27 cellular contexts compared by ENCODE assay signal in the genomic region with DNA sequence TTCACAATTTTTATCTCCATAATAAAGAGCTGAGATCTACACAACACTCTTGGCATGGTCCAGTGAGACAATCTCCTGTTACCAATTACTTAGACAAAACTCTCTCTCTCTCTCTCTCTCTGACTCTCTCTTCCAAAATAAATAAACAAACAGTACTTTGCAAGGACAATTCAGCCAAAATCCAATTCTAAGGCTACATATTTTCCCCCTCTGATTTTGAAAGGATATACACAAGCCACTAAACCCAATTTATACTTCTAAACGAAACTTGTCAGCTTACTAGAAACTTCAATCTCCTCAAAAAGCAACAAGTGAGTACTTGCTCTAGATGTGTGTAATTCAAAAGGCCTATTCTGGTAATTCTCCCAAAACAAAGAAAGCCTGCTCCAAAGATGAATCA. TPM values are rescaled to one million over a fixed set of nuclear protein-coding genes. Genes with fewer than 3 reads are reported as not detected.
DNase-seq lines count a peak whose midpoint lies in the region; ATAC-seq and TF ChIP-seq lines count a peak whose summit lies in the region.
"Had no signal": no experiment of that assay in that cellular context is flagged by ENCODE, and none has a peak within 500 bp of the region (broad histone marks: within the 10 kb centered on the region; RNA-seq: fewer than 3 reads in every experiment).

No MANE protein-coding gene starts in this region.

- H4K20me1 ChIP-seq in IMR-90 (ENCODE audit: insufficient read depth, low read length): no peaks in the 10 kb centered on the region

- no peaks in the 10 kb centered on the region for H3K79me1 ChIP-seq in IMR-90 (ENCODE audit: low read depth in 1 of 2, low read length in 2 of 2)

- H3K36me3 ChIP-seq in IMR-90 (ENCODE audit: control insufficient read depth, insufficient read depth, low read length): no peaks in the 10 kb centered on the region
- H3K36me3 ChIP-seq: gastrocnemius medialis, uterus had no signal

- H3K27me3 ChIP-seq in IMR-90 (ENCODE audit: control insufficient read depth, insufficient read depth, low read length): peaks cover 5% of the 10 kb centered on the region; the same call in 1 of the 2 replicates
- H3K27me3 ChIP-seq: gastrocnemius medialis, testis, uterus had no signal

- POLR2A ChIA-PET in IMR-90 (lab: Charles Lee; ENCODE audit: unreplicated experiment): no interaction called here

- no peak overlapping the region for H2BK120ac ChIP-seq in IMR-90 (ENCODE audit: low read depth, low read length)

- in situ Hi-C loops in IMR-90 (cut with MboI; ENCODE audit: low sequenced_read_pairs): no loop called here

- H2BK15ac ChIP-seq in IMR-90 (ENCODE audit: low read depth, low read length): no peak overlapping the region

- no peak overlapping the region for H4K91ac ChIP-seq in IMR-90 (ENCODE audit: insufficient read depth, low read depth, low read length)

- no CpG with 5 or more reads among the region's 1 CpG for WGBS in IMR-90 (ENCODE audit: extremely low coverage in 2 of 2, insufficient read length in 1 of 2), 2 experiments

- no peak overlapping the region for H3K14ac ChIP-seq in IMR-90 (replicated peaks; ENCODE audit: low read depth, low read length)

- no peak overlapping the region for H2BK5ac ChIP-seq in IMR-90 (ENCODE audit: low read depth, low read length, poor library complexity, severe bottlenecking)

- no peak overlapping the region for H2AFZ ChIP-seq in IMR-90 (replicated peaks; ENCODE audit: low read length, poor library complexity)
- H2AFZ ChIP-seq: PC-9 had no signal

- no peak overlapping the region for H3K4ac ChIP-seq in IMR-90 (ENCODE audit: low read depth, low read length)

- no peak overlapping the region for H3K9ac ChIP-seq in IMR-90 (ENCODE audit: low read depth, low read length)

- H3K23ac ChIP-seq in IMR-90 (ENCODE audit: low read depth, low read length): no peak overlapping the region

- no peaks in the 10 kb centered on the region for H3K9me3 ChIP-seq in IMR-90 (ENCODE audit: control insufficient read depth, insufficient read depth, low read length)
- H3K9me3 ChIP-seq: gastrocnemius medialis, testis, uterus had no signal

- no peak overlapping the region for H4K5ac ChIP-seq in IMR-90 (ENCODE audit: low read depth, low read length)

- CTCF ChIA-PET in IMR-90 (lab: Yijun Ruan, JAX): interaction anchor here (0.5 kb wide), 1 partner anchor 86 kb away, joined by 5 read pairs; no protein-coding TSS in a partner anchor

- H2AK9ac ChIP-seq in IMR-90 (replicated peaks; ENCODE audit: low read depth, low read length, poor library complexity): no peak overlapping the region

- H2AK5ac ChIP-seq in IMR-90 (ENCODE audit: low read depth, low read length): no peak overlapping the region

- no peak overlapping the region for H3K56ac ChIP-seq in IMR-90 (ENCODE audit: extremely low read depth, insufficient read depth, low read length)

- TF ChIP-seq CTCF in AG09319 (IDR thresholded peaks at IDR 0.05; ENCODE audit: low read depth, low read length): no peak
- TF ChIP-seq CTCF in IMR-90 (conservative IDR thresholded peaks at IDR 0.05; ENCODE audit: low read depth, low read length): no peak
- TF ChIP-seq CTCF in epithelial cell of esophagus (IDR thresholded peaks at IDR 0.05; ENCODE audit: insufficient read depth, low read depth, low read length, missing control alignments): no peak

- TF ChIP-seq POLR2A in IMR-90 (IDR thresholded peaks at IDR 0.05; ENCODE audit: low read depth, low read length): no peak

- H3K4me2 ChIP-seq in IMR-90 (ENCODE audit: low read depth, low read length): no peak overlapping the region
- H3K4me2 ChIP-seq: PC-9, smooth muscle cell had no signal

- intact Hi-C loops in IMR-90 (cut with micrococcal nuclease): no loop called here
- intact Hi-C loops in left colon (cut with DNase I, micrococcal nuclease): no loop called here

- peak; percentile 24; the same call in 1 of the 2 replicates for ATAC-seq in IMR-90 (ENCODE audit: low read depth)
- no peak for ATAC-seq in left colon
- ATAC-seq in HG03521 (IDR thresholded peaks at IDR 0.05; ENCODE audit: unreplicated experiment): no peak
- no peak for ATAC-seq in HG03571 (IDR thresholded peaks at IDR 0.05; ENCODE audit: unreplicated experiment)
- ATAC-seq: gastrocnemius medialis; stimulated activated naive B cell treated with anti-CD40 and anti-IgM and Interleukin-4, amounts not matched to agents 10 μg/mL and 1 μg/mL and 100 μg/mL, for 72 hours had no signal

- H3K27ac ChIP-seq in IMR-90 (ENCODE audit: insufficient read depth, low read length): no peak overlapping the region
- H3K27ac ChIP-seq: gastrocnemius medialis, PC-9, testis, uterus had no signal

- H4K8ac ChIP-seq in IMR-90 (ENCODE audit: low read depth in 2 of 2, low read length in 2 of 2): no peak overlapping the region

- no TSS peak for BruUV-seq in IMR-90 (replicated peaks; lab: Mats Ljungman, UMichigan)

- dilution Hi-C loops in IMR-90 (cut with HindIII; ENCODE audit: low sequenced_read_pairs, unreplicated experiment): no loop called here

- DNase-seq in AG09319 (ENCODE audit: extremely low read depth, low read depth): peak; percentile 56
- DNase-seq in IMR-90: peak; percentile 19
- DNase-seq in epithelial cell of esophagus (ENCODE audit: low read depth): peak; percentile 38
- DNase-seq in iris pigment epithelial cell (ENCODE audit: low read depth): peak; percentile 31
- no peak for DNase-seq in left colon
- DNase-seq in anterior cingulate cortex (lab: John Stamatoyannopoulos, UW): no peak
- DNase-seq: ACHN; activated CD8-positive, alpha-beta memory T cell treated with anti-CD3 and anti-CD28 coated beads for 24 hours; activated naive CD4-positive, alpha-beta T cell; activated T-cell treated with anti-CD3 and anti-CD28 coated beads, Interleukin-2, amount 50 U/mL, for 24 hours; CD4-positive, CD25-positive, alpha-beta regulatory T cell; DMS153; gastrocnemius medialis; GF-D8; kidney; NCI-H2081; NCI-H510A; nucleus accumbens; PC-9; SHP77 treated with DMSO at 0.1 percent for 48 hours; stimulated activated CD4-positive, alpha-beta T cell treated with anti-CD3 and anti-CD28 coated beads, Interleukin-2, amount 100 ng/mL, for 48 hours; stimulated activated naive B cell treated with anti-CD40 and anti-IgM and Interleukin-4, amounts not matched to agents 10 μg/mL and 1 μg/mL and 100 μg/mL, for 72 hours; testis; uterus had no signal

- TF ChIP-seq RAD21 in IMR-90 (IDR thresholded peaks at IDR 0.05; ENCODE audit: low read length): no peak

- no peak overlapping the region for H3K18ac ChIP-seq in IMR-90 (ENCODE audit: low read depth, low read length)

- H3K9me1 ChIP-seq in IMR-90 (ENCODE audit: insufficient read depth, low read length): no peaks in the 10 kb centered on the region

- H2BK20ac ChIP-seq in IMR-90 (ENCODE audit: low read depth, low read length): no peak overlapping the region

- H3K4me3 ChIP-seq in IMR-90 (ENCODE audit: insufficient read depth, low read depth, low read length): no peak overlapping the region
- H3K4me3 ChIP-seq in epithelial cell of esophagus (ENCODE audit: low read length): no peak overlapping the region
- H3K4me3 ChIP-seq: gastrocnemius medialis, PC-9, smooth muscle cell, testis, uterus had no signal

- H3K4me1 ChIP-seq in IMR-90 (ENCODE audit: control insufficient read depth, insufficient read depth, low read length): peaks cover 2% of the 10 kb centered on the region; the same call in 1 of the 2 replicates
- H3K4me1 ChIP-seq: gastrocnemius medialis, testis, uterus had no signal

TF ChIP-seq in IMR-90, 13 proteins besides CTCF, POLR2A, EP300 and RAD21:
- TF ChIP-seq MAZ (IDR thresholded peaks at IDR 0.05; ENCODE audit: borderline replicate concordance, low read depth, low read length) (no peak), MXI1 (IDR thresholded peaks at IDR 0.05; ENCODE audit: borderline replicate concordance, low read depth, low read length) (no peak), CHD1 (IDR thresholded peaks at IDR 0.05; ENCODE audit: low read depth, low read length) (no peak), NFE2L2 (IDR thresholded peaks at IDR 0.05; ENCODE audit: low read depth, low read length) (no peak), RFX5 (IDR thresholded peaks at IDR 0.05; ENCODE audit: low read depth, low read length) (no peak), MAFK (IDR thresholded peaks at IDR 0.05; ENCODE audit: low read depth, low read length) (no peak), FOS (IDR thresholded peaks at IDR 0.05; ENCODE audit: low read depth, low read length) (no peak), BHLHE40 (IDR thresholded peaks at IDR 0.05; ENCODE audit: low read depth, low read length) (no peak), RCOR1 (IDR thresholded peaks at IDR 0.05; ENCODE audit: insufficient replicate concordance, low read length) (no peak), CEBPB (IDR thresholded peaks at IDR 0.05; ENCODE audit: low read depth, low read length) (no peak), SMC3 (IDR thresholded peaks at IDR 0.05; ENCODE audit: low read depth, low read length) (no peak)
- TF ChIP-seq, protein P1, sequence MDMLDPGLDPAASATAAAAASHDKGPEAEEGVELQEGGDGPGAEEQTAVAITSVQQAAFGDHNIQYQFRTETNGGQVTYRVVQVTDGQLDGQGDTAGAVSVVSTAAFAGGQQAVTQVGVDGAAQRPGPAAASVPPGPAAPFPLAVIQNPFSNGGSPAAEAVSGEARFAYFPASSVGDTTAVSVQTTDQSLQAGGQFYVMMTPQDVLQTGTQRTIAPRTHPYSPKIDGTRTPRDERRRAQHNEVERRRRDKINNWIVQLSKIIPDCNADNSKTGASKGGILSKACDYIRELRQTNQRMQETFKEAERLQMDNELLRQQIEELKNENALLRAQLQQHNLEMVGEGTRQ (IDR thresholded peaks at IDR 0.05; ENCODE audit: low read depth, low read length): no peak
- TF ChIP-seq, protein P2, sequence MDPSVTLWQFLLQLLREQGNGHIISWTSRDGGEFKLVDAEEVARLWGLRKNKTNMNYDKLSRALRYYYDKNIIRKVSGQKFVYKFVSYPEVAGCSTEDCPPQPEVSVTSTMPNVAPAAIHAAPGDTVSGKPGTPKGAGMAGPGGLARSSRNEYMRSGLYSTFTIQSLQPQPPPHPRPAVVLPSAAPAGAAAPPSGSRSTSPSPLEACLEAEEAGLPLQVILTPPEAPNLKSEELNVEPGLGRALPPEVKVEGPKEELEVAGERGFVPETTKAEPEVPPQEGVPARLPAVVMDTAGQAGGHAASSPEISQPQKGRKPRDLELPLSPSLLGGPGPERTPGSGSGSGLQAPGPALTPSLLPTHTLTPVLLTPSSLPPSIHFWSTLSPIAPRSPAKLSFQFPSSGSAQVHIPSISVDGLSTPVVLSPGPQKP (IDR thresholded peaks at IDR 0.05; ENCODE audit: borderline replicate concordance, low read depth, low read length): no peak

RNA-seq across cellular contexts. Expression of a gene that starts 26.3 kb away (rescaled TPM):
- total RNA-seq in IMR-90 (2012; rRNA removed) (400 and 527 TPM in 2 replicates), left colon (10 to 100 TPM; 74.7 to 75.0 TPM)
- 42.5 and 45.5 TPM in 2 replicates for polyA plus RNA-seq in IMR-90 (2012; rRNA removed)
- polyA plus RNA-seq in IMR-90 (2012; cell fraction: cytosol; rRNA removed): 9.4 and 12.8 TPM in 2 replicates
- 4.1 and 28.1 TPM in 2 replicates for polyA plus RNA-seq in IMR-90 (2012; cell fraction: nucleus; rRNA removed; ENCODE audit: low replicate concordance)

Comparison
In these comparisons a context has a peak if more than half of its experiments do, and no peak if none do; other contexts are left out.
1. DNase-seq: peak in AG09319 (single experiment), IMR-90 (single experiment), epithelial cell of esophagus (single experiment) and iris pigment epithelial cell (single experiment); none in left colon (0 of 2) and anterior cingulate cortex (0 of 58).